In the genomic region with DNA sequence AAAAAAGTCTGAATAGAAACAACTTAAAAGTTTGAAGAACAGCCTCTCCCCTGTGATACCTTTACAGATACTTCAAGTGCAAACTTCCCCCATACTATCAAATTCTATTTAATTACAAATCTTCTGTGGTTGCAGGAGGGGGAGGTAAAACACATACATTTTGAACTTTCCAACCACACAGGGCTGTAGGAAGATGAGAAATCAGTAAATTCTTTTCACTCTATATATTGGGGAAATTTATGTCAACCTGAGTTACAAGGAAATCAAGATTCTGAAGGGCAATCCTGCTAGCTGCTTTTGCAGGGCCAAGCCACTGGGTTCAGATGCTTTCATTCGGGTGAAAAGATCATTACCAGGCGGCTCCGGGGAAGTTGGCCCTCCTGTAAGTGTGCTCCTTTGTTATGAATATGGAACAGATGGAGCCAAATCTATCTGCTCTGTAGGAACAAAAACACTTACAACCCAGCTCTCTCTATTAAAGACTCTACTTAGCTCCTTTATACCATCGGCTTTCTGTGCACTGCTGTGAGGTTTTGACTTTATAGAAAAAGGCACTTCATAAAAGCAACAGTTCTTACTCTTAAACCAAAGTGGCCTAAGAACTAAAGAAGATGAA, we compare ENCODE assay signal across 13 cellular contexts.
DNase-seq lines count a peak whose midpoint lies in the region; ATAC-seq and TF ChIP-seq lines count a peak whose summit lies in the region.
"Had no signal": no experiment of that assay in that cellular context is flagged by ENCODE, and none has a peak within 500 bp of the region (broad histone marks: within the 10 kb centered on the region; RNA-seq: fewer than 3 reads in every experiment).

No MANE protein-coding gene starts in this region.

- peak overlapping the region in 4 of 5 experiments; percentile 5 to 23 (median 16) for H3K4me3 Mint-ChIP-seq in brain

- H3K36me3 Mint-ChIP-seq in brain: no peaks in the 10 kb centered on the region

- no peak for ATAC-seq in GM21825 (IDR thresholded peaks at IDR 0.05; ENCODE audit: unreplicated experiment)
- ATAC-seq: left lobe of liver had no signal

- peaks cover 54% of the 10 kb centered on the region for H3K4me1 Mint-ChIP-seq in brain

- DNase-seq in NCI-H2107 treated with DMSO at 0.1 percent for 48 hours (lab: John Stamatoyannopoulos, UW; ENCODE audit: unreplicated experiment): peak; percentile 3
- DNase-seq in NCI-H2107 (lab: John Stamatoyannopoulos, UW): no peak
- DNase-seq in NCI-H1694 treated with DMSO at 0.1 percent for 48 hours (lab: John Stamatoyannopoulos, UW): peak; percentile 65
- peak; percentile 58 for DNase-seq in retina
- no peak for DNase-seq in DMS53 treated with DMSO at 0.1 percent for 48 hours (lab: John Stamatoyannopoulos, UW; ENCODE audit: unreplicated experiment)
- DNase-seq in NCI-H82 (lab: John Stamatoyannopoulos, UW): no peak
- DNase-seq: activated CD4-positive, alpha-beta T cell treated with anti-CD3 and anti-CD28 coated beads for 4 hours; BE2C; KG1; RPMI8226 had no signal

- H3K9me3 Mint-ChIP-seq in brain: no peaks in the 10 kb centered on the region

- H3K27me3 Mint-ChIP-seq in brain: peaks cover 3% of the 10 kb centered on the region

- peak overlapping the region in 3 of 5 experiments; percentile 41 to 79 (median 55) for H3K27ac Mint-ChIP-seq in brain

- no peak for TF ChIP-seq CTCF in brain (conservative IDR thresholded peaks at IDR 0.05)

Comparison
In these comparisons a context has a peak if more than half of its experiments do, and no peak if none do; other contexts are left out.
1. DNase-seq: peak in NCI-H2107 treated with DMSO at 0.1 percent for 48 hours (single experiment), NCI-H1694 treated with DMSO at 0.1 percent for 48 hours (single experiment) and retina (single experiment); none in NCI-H2107 (single experiment), DMS53 treated with DMSO at 0.1 percent for 48 hours (single experiment) and NCI-H82 (single experiment).